In genomic region chr2:3535467-3535793, GRCh38 we compare ENCODE assay signal across 10 cellular contexts. TPM values are rescaled to one million over a fixed set of nuclear protein-coding genes. Genes with fewer than 3 reads are reported as not detected.
DNase-seq lines count a peak whose midpoint lies in the region; ATAC-seq, FAIRE-seq and TF ChIP-seq lines count a peak whose summit lies in the region.
"Had no signal": no experiment of that assay in that cellular context is flagged by ENCODE, and none has a peak within 500 bp of the region (broad histone marks: within the 10 kb centered on the region; RNA-seq: fewer than 3 reads in every experiment).

No MANE protein-coding gene starts in this region.

- no peak for ATAC-seq in GM18873 (IDR thresholded peaks at IDR 0.05; ENCODE audit: low FRiP score, unreplicated experiment)

- H3K27me3 ChIP-seq in Caco-2 (replicated peaks; ENCODE audit: control insufficient read depth, insufficient read depth, low read length): no peaks in the 10 kb centered on the region
- no peaks in the 10 kb centered on the region for H3K27me3 ChIP-seq in SJCRH30
- no peaks in the 10 kb centered on the region for H3K27me3 ChIP-seq in rectal smooth muscle tissue (ENCODE audit: control insufficient read depth, insufficient read depth, low read length)

- TF ChIP-seq CTCF in Caco-2 (IDR thresholded peaks at IDR 0.05; ENCODE audit: insufficient read depth in 1 of 2, low read depth in 1 of 2, low read length in 1 of 2, severe bottlenecking in 1 of 2, unreplicated experiment in 1 of 2) (peak in 1 of 2 experiments; percentile 19), fibroblast of mammary gland (conservative IDR thresholded peaks at IDR 0.05; ENCODE audit: control insufficient read depth, insufficient read depth, low read depth, low read length) (no peak), D721Med (IDR thresholded peaks at IDR 0.05; ENCODE audit: insufficient read depth, missing control alignments) (no peak)

- DNase-seq in Caco-2: peak; percentile 60
- DNase-seq in SJCRH30: no peak
- no peak for DNase-seq in fibroblast of mammary gland (ENCODE audit: low read depth)
- DNase-seq in D721Med (ENCODE audit: insufficient read length, low spot score): no peak
- no peak for DNase-seq in central memory CD4-positive, alpha-beta T cell
- no peak for DNase-seq in NCI-H1436 treated with DMSO at 0.1 percent for 48 hours (lab: John Stamatoyannopoulos, UW)
- DNase-seq: activated CD4-positive, CD25-positive, alpha-beta regulatory T cell; NCI-H1105 treated with DMSO at 0.1 percent for 48 hours had no signal

- peak overlapping the region; percentile 99 for H3K27ac Mint-ChIP-seq in Caco-2 (ENCODE audit: unreplicated experiment)

- H3K4me1 ChIP-seq in Caco-2 (peaks cover 7% of the 10 kb centered on the region; the same call in 1 of the 2 replicates), SJCRH30 (no peaks in the 10 kb centered on the region), rectal smooth muscle tissue (ENCODE audit: control insufficient read depth, insufficient read depth, low read length) (peaks cover 14% of the 10 kb centered on the region)

- H3K27me3 Mint-ChIP-seq in Caco-2 (ENCODE audit: insufficient read depth, unreplicated experiment): no peaks in the 10 kb centered on the region

- H3K36me3 ChIP-seq in Caco-2 (ENCODE audit: control insufficient read depth, insufficient read depth, low read length): peaks cover 2% of the 10 kb centered on the region; the same call in 1 of the 2 replicates
- H3K36me3 ChIP-seq in SJCRH30: peaks cover 9% of the 10 kb centered on the region
- H3K36me3 ChIP-seq in rectal smooth muscle tissue (ENCODE audit: control insufficient read depth, insufficient read depth, low read length): no peaks in the 10 kb centered on the region

- peak overlapping the region; percentile 95 for H3K4me3 Mint-ChIP-seq in Caco-2 (ENCODE audit: unreplicated experiment)

- H3K4me3 ChIP-seq in Caco-2 (ENCODE audit: low read depth, low read length) (peak overlapping the region; percentile 54), SJCRH30 (peak overlapping the region; percentile 61), fibroblast of mammary gland (ENCODE audit: control insufficient read depth, low read depth, low read length) (peak overlapping the region; percentile 46), rectal smooth muscle tissue (ENCODE audit: low read length) (peak overlapping the region; percentile 62)

- H3K27ac ChIP-seq in SJCRH30: peak overlapping the region; percentile 89
- peak overlapping the region; percentile 97 for H3K27ac ChIP-seq in rectal smooth muscle tissue (ENCODE audit: low read depth, low read length)

- FAIRE-seq in D721Med (lab: Jason Lieb, UNC): no peak

- H3K9me3 Mint-ChIP-seq in Caco-2 (ENCODE audit: unreplicated experiment): peaks cover 7% of the 10 kb centered on the region

- POLR2A ChIA-PET in Caco-2 (lab: Charles Lee): interaction anchor here (1.1 to 2.0 kb wide), 3 partner anchors 16 to 23 kb away, joined by 3 to 15 read pairs (median 13); partner anchors contain the start of genes ADI1 and RNASEH1

- intact Hi-C loops in Caco-2 (cut with micrococcal nuclease; ENCODE audit: unreplicated experiment): loop anchor here (5.0 kb wide), 1 partner anchor 73 kb away; no protein-coding TSS in a partner anchor

- no peaks in the 10 kb centered on the region for H3K9me3 ChIP-seq in Caco-2
- no peaks in the 10 kb centered on the region for H3K9me3 ChIP-seq in SJCRH30 (replicated peaks)

- H3K4me1 Mint-ChIP-seq in Caco-2 (ENCODE audit: low read depth, unreplicated experiment): peaks cover 7% of the 10 kb centered on the region

- no TSS peak for BruUV-seq in Caco-2 (replicated peaks; lab: Mats Ljungman, UMichigan)

- H3K9ac ChIP-seq in rectal smooth muscle tissue (ENCODE audit: low read length): peak overlapping the region; percentile 71

- CTCF ChIA-PET in Caco-2 (lab: Charles Lee): interaction anchor here (1.0 to 1.5 kb wide), 6 partner anchors 10 to 156 kb away, joined by 3 to 7 read pairs (median 4); partner anchors contain the start of genes ADI1, RNASEH1 and TRAPPC12

- peaks cover 31% of the 10 kb centered on the region for H3K36me3 Mint-ChIP-seq in Caco-2 (ENCODE audit: insufficient read depth, unreplicated experiment)

RNA-seq across cellular contexts. Expression of gene ADI1, which starts 16.1 kb away (rescaled TPM):
- total RNA-seq in Caco-2 (2022): 63.7 and 69.2 TPM in 2 replicates
- 53.6 and 55.9 TPM in 2 replicates for total RNA-seq in SJCRH30 (2014; rRNA removed; shearing (Covaris generic))

RNA-seq across cellular contexts. Expression of gene RNASEH1, which starts 22.7 kb away (rescaled TPM):
- total RNA-seq in Caco-2 (2022): 41.5 and 47.1 TPM in 2 replicates
- total RNA-seq in SJCRH30 (2014; rRNA removed; shearing (Covaris generic)): 43.0 and 43.9 TPM in 2 replicates

RNA-seq across cellular contexts. Expression of gene RPS7, which starts 39.6 kb away (rescaled TPM):
- 2,077 and 2,101 TPM in 2 replicates for total RNA-seq in Caco-2 (2022)
- total RNA-seq in SJCRH30 (2014; rRNA removed; shearing (Covaris generic)): 3,864 and 4,028 TPM in 2 replicates

RNA-seq across cellular contexts. Expression of gene COLEC11, which starts 59.5 kb away (rescaled TPM):
- total RNA-seq in Caco-2 (2022): not detected in 2 replicates
- total RNA-seq in SJCRH30 (2014; rRNA removed; shearing (Covaris generic)): 0.20 and 0.51 TPM in 2 replicates

Comparison
In these comparisons a context has a peak if more than half of its experiments do, and no peak if none do; other contexts are left out.
1. DNase-seq: peak in Caco-2 (2 of 2); none in SJCRH30 (0 of 2), fibroblast of mammary gland (single experiment), D721Med (single experiment), central memory CD4-positive, alpha-beta T cell (single experiment) and NCI-H1436 treated with DMSO at 0.1 percent for 48 hours (single experiment).
2. Peak in every context shown above with its lines, with median percentiles within 50 percentile points of each other: H3K4me3 ChIP-seq.